In genomic region chr7:732094-732541, GRCh38 we compare ENCODE assay signal across 8 cellular contexts. TPM values are rescaled to one million over a fixed set of nuclear protein-coding genes. Genes with fewer than 3 reads are reported as not detected.
DNase-seq lines count a peak whose midpoint lies in the region; ATAC-seq lines count a peak whose summit lies in the region.
"Had no signal": no experiment of that assay in that cellular context is flagged by ENCODE, and none has a peak within 500 bp of the region (broad histone marks: within the 10 kb centered on the region; RNA-seq: fewer than 3 reads in every experiment).

No MANE protein-coding gene starts in this region.

- DNase-seq in H4 (ENCODE audit: low spot score): peak; percentile 66
- DNase-seq in NCI-H774 (lab: John Stamatoyannopoulos, UW): peak; percentile 72
- peak; percentile 15 for DNase-seq in pons (ENCODE audit: low spot score)
- no peak for DNase-seq in amniotic stem cell (lab: John Stamatoyannopoulos, UW)
- DNase-seq: stimulated activated CD4-positive, alpha-beta T cell treated with anti-CD3 and anti-CD28 coated beads, Interleukin-15, amount 100 ng/mL, for 24 hours had no signal

- ATAC-seq in esophagus mucosa (peak; percentile 75), GM19035 (IDR thresholded peaks at IDR 0.05; ENCODE audit: unreplicated experiment) (no peak), HG02588 (IDR thresholded peaks at IDR 0.05; ENCODE audit: unreplicated experiment) (no peak)

RNA-seq across cellular contexts. Expression of gene PRKAR1B, which starts 5.0 kb away (rescaled TPM):
- 40.5 and 46.7 TPM in 2 replicates for total RNA-seq in H4 (2014; rRNA removed; shearing (Covaris generic))
- 17.0 TPM for total RNA-seq in esophagus mucosa

RNA-seq across cellular contexts. Expression of gene DNAAF5, which starts 5.6 kb away (rescaled TPM):
- 51.0 and 51.2 TPM in 2 replicates for total RNA-seq in H4 (2014; rRNA removed; shearing (Covaris generic))
- 21.8 TPM for total RNA-seq in esophagus mucosa
